In genomic region chr5:124172389-124173003, GRCh38 we compare ENCODE assay signal across 20 cellular contexts.
A peak's percentile ranks its signal among the peaks of the same experiment; 100 is the strongest.
DNase-seq lines count a peak whose midpoint lies in the region; ATAC-seq and TF ChIP-seq lines count a peak whose summit lies in the region.
"Had no signal": no experiment of that assay in that cellular context is flagged by ENCODE, and none has a peak within 500 bp of the region (broad histone marks: within the 10 kb centered on the region; RNA-seq: fewer than 3 reads in every experiment).

No MANE protein-coding gene starts in this region.

- H3K9me3 ChIP-seq in HEK293 (ENCODE audit: control insufficient read depth, insufficient read depth, low read depth, low read length): no peaks in the 10 kb centered on the region; the same call in 1 of the 2 replicates

- H3K27ac ChIP-seq in HEK293 (ENCODE audit: extremely low read depth, low read depth, low read length): no peak overlapping the region
- H3K27ac ChIP-seq: 22Rv1, BLaER1, C4-2B, GM23248 had no signal

- DNase-seq in DMS53 (lab: John Stamatoyannopoulos, UW): peak; percentile 43
- DNase-seq in DMS53 treated with DMSO at 0.1 percent for 48 hours (lab: John Stamatoyannopoulos, UW; ENCODE audit: unreplicated experiment): no peak
- DNase-seq in astrocyte of the spinal cord (ENCODE audit: low read depth, low spot score): peak; percentile 17
- DNase-seq in renal cortical epithelial cell (ENCODE audit: low read depth): peak; percentile 7
- DNase-seq in EL: no peak
- DNase-seq in RKO (ENCODE audit: low spot score): no peak
- DNase-seq: Caco-2; CD4-positive, CD25-positive, alpha-beta regulatory T cell; CD8-positive, alpha-beta T cell; DMS79; GF-D8; GM23248; H7; HCEC 1CT; HFFc6 had no signal

- in situ Hi-C loops in astrocyte of the spinal cord (cut with HindIII; ENCODE audit: low sequenced_read_pairs): no loop called here

- POLR2A ChIA-PET in HEK293 (lab: Yijun Ruan, JAX): no interaction called here

- no peak for ATAC-seq in GM18517 (IDR thresholded peaks at IDR 0.05; ENCODE audit: unreplicated experiment)
- ATAC-seq: CD8-positive, alpha-beta T cell had no signal

- no peaks in the 10 kb centered on the region for H3K4me1 ChIP-seq in HEK293 (ENCODE audit: control insufficient read depth, insufficient read depth, low read length)
- H3K4me1 ChIP-seq: Caco-2 had no signal

- TF ChIP-seq CTCF in HEK293 (tag by site-specific recombination; IDR thresholded peaks at IDR 0.05) (no peak), astrocyte of the spinal cord (IDR thresholded peaks at IDR 0.05; ENCODE audit: low read depth, low read length) (no peak)

- H3K36me3 ChIP-seq in HEK293 (ENCODE audit: control insufficient read depth in 2 of 2, insufficient read depth in 1 of 2, low read length in 2 of 2): no peaks in the 10 kb centered on the region
- H3K36me3 ChIP-seq: BLaER1 had no signal

- H3K4me3 ChIP-seq in HEK293 (ENCODE audit: low read depth, low read length) (no peak overlapping the region), astrocyte of the spinal cord (ENCODE audit: low read depth, low read length) (no peak overlapping the region)
- H3K4me3 ChIP-seq: BLaER1, GM23248 had no signal

- CTCF ChIA-PET in HEK293 (lab: Yijun Ruan, JAX): interaction anchor here (0.5 to 1.3 kb wide), 2 partner anchors 13 to 1670 kb away, joined by 3 to 5 read pairs; no protein-coding TSS in a partner anchor

TF ChIP-seq in HEK293, 187 proteins besides CTCF, POLR2A, EP300 and RAD21:
- TF ChIP-seq SP7 (tag by site-specific recombination; IDR thresholded peaks at IDR 0.05) (no peak), ZNF549 (tag by site-specific recombination; IDR thresholded peaks at IDR 0.05) (peak; percentile 33; the same call in 1 of the 2 replicates), ZNF585B (tag by site-specific recombination; IDR thresholded peaks at IDR 0.05) (no peak), GLIS2 (tag by site-specific recombination; IDR thresholded peaks at IDR 0.05) (no peak), ZNF558 (tag by site-specific recombination; IDR thresholded peaks at IDR 0.05) (peak; percentile 78), TRIM28 (IDR thresholded peaks at IDR 0.05; ENCODE audit: borderline replicate concordance, low read length) (peak; percentile 92), ZNF223 (tag by site-specific recombination; IDR thresholded peaks at IDR 0.05) (no peak), ZNF48 (tag by site-specific recombination; IDR thresholded peaks at IDR 0.05) (no peak), ZNF133 (tag by site-specific recombination; IDR thresholded peaks at IDR 0.05) (peak; percentile 97), ZNF132 (tag by site-specific recombination; IDR thresholded peaks at IDR 0.05; ENCODE audit: borderline replicate concordance) (no peak), ZNF175 (tag by site-specific recombination; IDR thresholded peaks at IDR 0.05) (no peak), ZNF843 (tag by site-specific recombination; IDR thresholded peaks at IDR 0.05) (no peak), SP3 (tag by site-specific recombination; IDR thresholded peaks at IDR 0.05) (no peak), PATZ1 (tag by site-specific recombination; IDR thresholded peaks at IDR 0.05) (no peak), ZNF660 (tag by site-specific recombination; IDR thresholded peaks at IDR 0.05) (no peak), ZNF121 (tag by site-specific recombination; IDR thresholded peaks at IDR 0.05) (no peak), ZNF433 (tag by site-specific recombination; IDR thresholded peaks at IDR 0.05; ENCODE audit: low read depth) (no peak), ZNF404 (tag by site-specific recombination; IDR thresholded peaks at IDR 0.05) (no peak), ZNF529 (tag by site-specific recombination; IDR thresholded peaks at IDR 0.05; ENCODE audit: insufficient replicate concordance) (no peak), ZNF600 (tag by site-specific recombination; IDR thresholded peaks at IDR 0.05) (no peak), ZNF248 (tag by site-specific recombination; IDR thresholded peaks at IDR 0.05) (no peak), KLF1 (tag by site-specific recombination; IDR thresholded peaks at IDR 0.05) (no peak), SETDB1 (IDR thresholded peaks at IDR 0.05; ENCODE audit: insufficient read length, low read length) (peak; percentile 91), BCL11A (tag by site-specific recombination; IDR thresholded peaks at IDR 0.05; ENCODE audit: low read depth) (no peak), ZFP69B (tag by site-specific recombination; IDR thresholded peaks at IDR 0.05) (no peak), ZNF274 (IDR thresholded peaks at IDR 0.05; ENCODE audit: low read length) (no peak), ZNF274 (tag by site-specific recombination; IDR thresholded peaks at IDR 0.05; ENCODE audit: borderline replicate concordance) (no peak), YY2 (tag by site-specific recombination; IDR thresholded peaks at IDR 0.05) (no peak)

Comparison
In these comparisons a context has a peak if more than half of its experiments do, and no peak if none do; other contexts are left out.
1. DNase-seq: peak in DMS53 (single experiment), astrocyte of the spinal cord (single experiment) and renal cortical epithelial cell (single experiment); none in DMS53 treated with DMSO at 0.1 percent for 48 hours (single experiment), EL (single experiment) and RKO (single experiment).